ENCODE assay signal across 10 cellular contexts in genomic region chr11:66266378-66267038, GRCh38. TPM values are rescaled to one million over a fixed set of nuclear protein-coding genes. Genes with fewer than 3 reads are reported as not detected.
DNase-seq lines count a peak whose midpoint lies in the region; ATAC-seq and TF ChIP-seq lines count a peak whose summit lies in the region.
"Had no signal": no experiment of that assay in that cellular context is flagged by ENCODE, and none has a peak within 500 bp of the region (broad histone marks: within the 10 kb centered on the region; RNA-seq: fewer than 3 reads in every experiment).

No MANE protein-coding gene starts in this region.

- H2BK12ac ChIP-seq in mesenchymal stem cell (ENCODE audit: low read length in 2 of 2) = peak overlapping the region in 1 of 2 experiments; percentile 40

- DNase-seq in heart right ventricle (no peak), Right ventricle myocardium inferior (ENCODE audit: missing footprints) (no peak), mesenchymal stem cell (no peak), upper lobe of right lung (peak; percentile 65), DMS53 treated with DMSO at 0.1 percent for 48 hours (lab: John Stamatoyannopoulos, UW; ENCODE audit: unreplicated experiment) (no peak), mesenteric fat pad (ENCODE audit: low spot score) (no peak), NCI-H82 treated with DMSO at 0.1 percent for 48 hours (lab: John Stamatoyannopoulos, UW; ENCODE audit: unreplicated experiment) (no peak)

- no peak overlapping the region for H2BK5ac ChIP-seq in mesenchymal stem cell (ENCODE audit: low read depth, low read length, poor library complexity, severe bottlenecking)

- peaks cover 0 to 10% (median 0%) of the 10 kb centered on the region in 5 experiments for H3K9me3 Mint-ChIP-seq in brain

- peak overlapping the region in 7 of 10 donors; percentile 61 to 97 (median 89) for H3K4me3 ChIP-seq in heart right ventricle
- H3K4me3 ChIP-seq in mesenchymal stem cell (ENCODE audit: insufficient read depth in 1 of 2, low read depth in 1 of 2, low read length in 2 of 2) = peak overlapping the region in 1 of 2 experiments; percentile 97
- peak overlapping the region; percentile 99 for H3K4me3 ChIP-seq in upper lobe of right lung

- peaks cover 22% of the 10 kb centered on the region for H3K79me1 ChIP-seq in mesenchymal stem cell (replicated peaks; ENCODE audit: low read length, poor library complexity, severe bottlenecking)

- peak overlapping the region; percentile 85 to 97 (median 93) for H3K4me3 Mint-ChIP-seq in brain

- H4K91ac ChIP-seq in mesenchymal stem cell (ENCODE audit: low read length) = peak overlapping the region; percentile 59

- intact Hi-C loops in heart right ventricle (cut with DNase I) (no loop called here), Right ventricle myocardium inferior (cut with DNase I) (no loop called here), upper lobe of right lung (cut with DNase I) (no loop called here)

- peak overlapping the region; percentile 27 for H4K8ac ChIP-seq in mesenchymal stem cell (ENCODE audit: low read length)

- no peak overlapping the region for H3K23ac ChIP-seq in mesenchymal stem cell (ENCODE audit: low read length in 2 of 2)

- 86 to 89% methylated on average over 20 of the region's 20 CpGs for WGBS in heart right ventricle, 2 donors
- 94% methylated on average over 20 of the region's 20 CpGs for WGBS in mesenchymal stem cell

- H3K27ac ChIP-seq in heart right ventricle (peak overlapping the region in 9 of 10 donors; percentile 90 to 99 (median 98)), mesenchymal stem cell (ENCODE audit: low read length, poor library complexity, severe bottlenecking) (no peak overlapping the region), upper lobe of right lung (peak overlapping the region; percentile 90)
- H3K27ac ChIP-seq: SJSA1 had no signal

- H3K36me3 Mint-ChIP-seq in brain = peaks cover 22% of the 10 kb centered on the region

- H3K4me2 ChIP-seq in mesenchymal stem cell (ENCODE audit: low read length, poor library complexity, severe bottlenecking) = no peak overlapping the region

- H3K9me3 ChIP-seq in heart right ventricle (no peaks in the 10 kb centered on the region), mesenchymal stem cell (ENCODE audit: control insufficient read depth, low read length) (no peaks in the 10 kb centered on the region), upper lobe of right lung (no peaks in the 10 kb centered on the region)
- H3K9me3 ChIP-seq: SJSA1 had no signal

- no peak overlapping the region for H3K18ac ChIP-seq in mesenchymal stem cell (ENCODE audit: low read depth in 1 of 2, low read length in 2 of 2)

- H3K4me1 ChIP-seq in heart right ventricle (peaks cover 7 to 33% (median 24%) of the 10 kb centered on the region in 9 donors), mesenchymal stem cell (ENCODE audit: control insufficient read depth, insufficient read depth, low read depth, low read length) (peaks cover 11% of the 10 kb centered on the region), upper lobe of right lung (peaks cover 16% of the 10 kb centered on the region)

- ATAC-seq in heart right ventricle (peak in 1 of 8 donors; percentile 0), Right ventricle myocardium inferior (no peak), upper lobe of right lung (no peak)

- H2BK120ac ChIP-seq in mesenchymal stem cell (ENCODE audit: low read depth, low read length) = no peak overlapping the region

- peak overlapping the region; percentile 12 for H2BK15ac ChIP-seq in mesenchymal stem cell (ENCODE audit: low read depth, poor library complexity, severe bottlenecking)

- H3K27me3 Mint-ChIP-seq in brain = peaks cover 10% of the 10 kb centered on the region

- H2AK5ac ChIP-seq in mesenchymal stem cell (ENCODE audit: low read length, severe bottlenecking) = no peak overlapping the region

- H3K36me3 ChIP-seq in heart right ventricle (peaks cover 0 to 63% (median 2%) of the 10 kb centered on the region in 9 donors), mesenchymal stem cell (ENCODE audit: control insufficient read depth in 1 of 2, insufficient read depth in 2 of 2, low read depth in 1 of 2, low read length in 2 of 2) (peaks cover 55 to 64% of the 10 kb centered on the region in 2 experiments), upper lobe of right lung (peaks cover under 1% of the 10 kb centered on the region)

- H3K27me3 ChIP-seq in heart right ventricle = no peaks in the 10 kb centered on the region
- no peaks in the 10 kb centered on the region for H3K27me3 ChIP-seq in mesenchymal stem cell (ENCODE audit: control insufficient read depth in 1 of 2, insufficient read depth in 1 of 2, low read length in 2 of 2)
- no peaks in the 10 kb centered on the region for H3K27me3 ChIP-seq in upper lobe of right lung
- H3K27me3 ChIP-seq: SJSA1 had no signal

- no peak for TF ChIP-seq CTCF in heart right ventricle (IDR thresholded peaks at IDR 0.05)
- TF ChIP-seq CTCF in brain (conservative IDR thresholded peaks at IDR 0.05) = no peak
- no peak for TF ChIP-seq CTCF in upper lobe of right lung (IDR thresholded peaks at IDR 0.05)

- H3K27ac Mint-ChIP-seq in brain = peak overlapping the region; percentile 95 to 98 (median 96)

- no peak overlapping the region for H3K4ac ChIP-seq in mesenchymal stem cell (ENCODE audit: low read depth in 1 of 2, low read length in 2 of 2)

- peak overlapping the region; percentile 98 for H3K9ac ChIP-seq in mesenchymal stem cell (ENCODE audit: low read length)

- peaks cover 33% of the 10 kb centered on the region for H3K4me1 Mint-ChIP-seq in brain

- H3K14ac ChIP-seq in mesenchymal stem cell (ENCODE audit: low read length in 2 of 2) = no peak overlapping the region

- no peak overlapping the region for H2AFZ ChIP-seq in mesenchymal stem cell (ENCODE audit: low read depth, low read length)

RNA-seq across cellular contexts. Expression of gene RAB1B, which starts 1.9 kb away (rescaled TPM):
- total RNA-seq in heart right ventricle = 100 to 1,000 TPM; 117 to 153 (median 132) TPM
- 100 to 1,000 TPM; 129 to 132 TPM for polyA plus RNA-seq in heart right ventricle
- total RNA-seq in Right ventricle myocardium inferior = 125 TPM
- polyA plus RNA-seq in brain (ENCODE audit: insufficient read depth, low read depth, low replicate concordance) = 297 TPM
- 157 TPM for polyA plus RNA-seq in mesenchymal stem cell (2013, experiment 1 of 2)
- polyA plus RNA-seq in mesenchymal stem cell (2013, experiment 2 of 2) = 154 TPM
- total RNA-seq in upper lobe of right lung = 138 TPM
- total RNA-seq in mesenteric fat pad = 138 TPM

RNA-seq across cellular contexts. Expression of gene KLC2, which starts 9.0 kb away (rescaled TPM):
- 10 to 100 TPM; 24.4 to 46.8 (median 33.4) TPM for total RNA-seq in heart right ventricle
- polyA plus RNA-seq in heart right ventricle = 10 to 100 TPM; 36.1 to 36.3 TPM
- 35.3 TPM for total RNA-seq in Right ventricle myocardium inferior
- polyA plus RNA-seq in brain (ENCODE audit: insufficient read depth, low read depth, low replicate concordance) = 122 TPM
- polyA plus RNA-seq in mesenchymal stem cell (2013, experiment 1 of 2) = 22.6 TPM
- polyA plus RNA-seq in mesenchymal stem cell (2013, experiment 2 of 2) = 23.2 TPM
- 27.6 TPM for total RNA-seq in upper lobe of right lung
- total RNA-seq in mesenteric fat pad = 35.0 TPM

RNA-seq across cellular contexts. Expression of gene CNIH2, which starts 11.5 kb away (rescaled TPM):
- total RNA-seq in heart right ventricle = under 1 TPM in 3 of 10 donors, not detected in 7; 0.45 to 0.57 (median 0.49) TPM
- polyA plus RNA-seq in heart right ventricle = under 1 TPM; 0.06 to 0.44 TPM
- not detected for total RNA-seq in Right ventricle myocardium inferior
- polyA plus RNA-seq in brain (ENCODE audit: insufficient read depth, low read depth, low replicate concordance) = 146 TPM
- polyA plus RNA-seq in mesenchymal stem cell (2013, experiment 1 of 2) = 0.77 TPM
- 0.84 TPM for polyA plus RNA-seq in mesenchymal stem cell (2013, experiment 2 of 2)
- total RNA-seq in upper lobe of right lung = 1.6 TPM
- total RNA-seq in mesenteric fat pad = 0.55 TPM

RNA-seq across cellular contexts. Expression of gene YIF1A, which starts 22.4 kb away (rescaled TPM):
- total RNA-seq in heart right ventricle (10 to 100 TPM; 38.3 to 75.0 (median 51.9) TPM), Right ventricle myocardium inferior (48.7 TPM), upper lobe of right lung (66.9 TPM), mesenteric fat pad (81.7 TPM)
- polyA plus RNA-seq in heart right ventricle (100 to 1,000 TPM in 1 of 2 donors, 10 to 100 TPM in 1; 54.9 to 168 TPM), brain (ENCODE audit: insufficient read depth, low read depth, low replicate concordance) (118 TPM)
- 314 TPM for polyA plus RNA-seq in mesenchymal stem cell (2013, experiment 1 of 2)
- 328 TPM for polyA plus RNA-seq in mesenchymal stem cell (2013, experiment 2 of 2)

RNA-seq across cellular contexts. Expression of gene TMEM151A, which starts 25.2 kb away (rescaled TPM):
- under 1 TPM in 4 of 10 donors, not detected in 6; 0.17 to 0.24 (median 0.20) TPM for total RNA-seq in heart right ventricle
- polyA plus RNA-seq in heart right ventricle = under 1 TPM in 1 of 2 donors, not detected in 1; 0.10 TPM
- total RNA-seq in Right ventricle myocardium inferior = 0.14 TPM
- polyA plus RNA-seq in brain (ENCODE audit: insufficient read depth, low read depth, low replicate concordance) = 54.6 TPM
- 0.44 TPM for polyA plus RNA-seq in mesenchymal stem cell (2013, experiment 1 of 2)
- polyA plus RNA-seq in mesenchymal stem cell (2013, experiment 2 of 2) = 0.38 TPM
- total RNA-seq in upper lobe of right lung = 0.41 TPM
- total RNA-seq in mesenteric fat pad = 0.19 TPM
- polyA plus RNA-seq: aorta had no signal
